In genomic region chr17:50954641-50955121, GRCh38 we compare ENCODE assay signal across 1 cellular context.
A peak's percentile ranks its signal among the peaks of the same experiment; 100 is the strongest.
TF ChIP-seq lines count a peak whose summit lies in the region.

No MANE protein-coding gene starts in this region.

TF ChIP-seq in GM12878, 131 proteins besides CTCF, POLR2A, EP300 and RAD21:
- TF ChIP-seq EED (IDR thresholded peaks at IDR 0.05; ENCODE audit: low read depth) (0 out of 2 replicates have a peak, but pooled peaks have one; percentile 7), ZNF207 (IDR thresholded peaks at IDR 0.05; ENCODE audit: borderline replicate concordance) (no peak), MLLT1 (IDR thresholded peaks at IDR 0.05) (no peak)
TF ChIP-seq in GM12878: peak in this region for 1.
